22 cellular contexts compared by ENCODE assay signal in genomic region chr1:59569198-59569597, GRCh38.
"Had no signal": no experiment of that assay in that cellular context is flagged by ENCODE, and none has a peak within 500 bp of the region (broad histone marks: within the 10 kb centered on the region; RNA-seq: fewer than 3 reads in every experiment).

No MANE protein-coding gene starts in this region.

- H3K27ac Mint-ChIP-seq: activated CD8-positive, alpha-beta T cell treated with anti-CD3 and anti-CD28 coated beads, Interleukin-2, amount 10 ng/mL, durations not matched to agents 7 days and 5 days; activated naive CD4-positive, alpha-beta T cell treated with anti-CD3 and anti-CD28 coated beads, Interleukin-2, amount 50 U/mL, for 24 hours; naive thymus-derived CD8-positive, alpha-beta T cell; type B pancreatic cell had no signal

- H3K9me3 ChIP-seq: adrenal gland, esophagus squamous epithelium, ovary, prostate gland had no signal

- H3K4me3 ChIP-seq: adrenal gland, esophagus squamous epithelium, heart right ventricle, lung, ovary, prostate gland, spleen, thoracic aorta, vagina had no signal

- FAIRE-seq: astrocyte, colon had no signal

- DNase-seq: activated CD4-positive, alpha-beta T cell treated with anti-CD3 and anti-CD28 coated beads for 1 hour; activated CD4-positive, alpha-beta T cell treated with anti-CD3 and anti-CD28 coated beads, Interleukin-2, amount 50 U/mL, for 1 hour; activated CD8-positive, alpha-beta T cell treated with anti-CD3 and anti-CD28 coated beads, Interleukin-2, amount 10 ng/mL, durations not matched to agents 7 days and 5 days; activated gamma-delta T cell treated with Interleukin-2 at 50 U/mL for 16 hours; adrenal gland; central memory CD4-positive, alpha-beta T cell; esophagus squamous epithelium; heart right ventricle; naive thymus-derived CD8-positive, alpha-beta T cell; ovary; spleen; stimulated activated CD4-positive, alpha-beta T cell treated with anti-CD3 and anti-CD28 coated beads, Interleukin-4, amount 100 ng/mL, for 1 hour; stimulated activated naive CD4-positive, alpha-beta T cell treated with Interleukin-2 at 50 U/mL for 16 hours had no signal

- H3K27me3 ChIP-seq: adrenal gland, esophagus squamous epithelium, heart right ventricle, ovary, spleen, vagina had no signal

- H3K36me3 Mint-ChIP-seq: type B pancreatic cell had no signal

- H3K36me3 ChIP-seq: adrenal gland, esophagus squamous epithelium, heart right ventricle, ovary, prostate gland, thoracic aorta, vagina had no signal

- H3K27me3 Mint-ChIP-seq: type B pancreatic cell had no signal

- H3K4me1 ChIP-seq: prostate gland had no signal

- H3K27ac ChIP-seq: adrenal gland, esophagus squamous epithelium, heart right ventricle, ovary, prostate gland, thoracic aorta, vagina had no signal

- H3K4me3 Mint-ChIP-seq: activated CD8-positive, alpha-beta T cell treated with anti-CD3 and anti-CD28 coated beads, Interleukin-2, amount 10 ng/mL, durations not matched to agents 7 days and 5 days; activated naive CD4-positive, alpha-beta T cell treated with anti-CD3 and anti-CD28 coated beads, Interleukin-2, amount 50 U/mL, for 24 hours; naive thymus-derived CD8-positive, alpha-beta T cell; T-helper 2 cell treated with Interferon-gamma antibody and Interleukin-4, amounts not matched to agents 5 μg/mL and 100 μg/mL, for 36 hours; type B pancreatic cell had no signal

- H3K9me3 Mint-ChIP-seq: activated naive CD4-positive, alpha-beta T cell treated with anti-CD3 and anti-CD28 coated beads, Interleukin-2, amount 50 U/mL, for 24 hours had no signal
